Comparison of ENCODE assay signal across 19 cellular contexts in the genomic region with DNA sequence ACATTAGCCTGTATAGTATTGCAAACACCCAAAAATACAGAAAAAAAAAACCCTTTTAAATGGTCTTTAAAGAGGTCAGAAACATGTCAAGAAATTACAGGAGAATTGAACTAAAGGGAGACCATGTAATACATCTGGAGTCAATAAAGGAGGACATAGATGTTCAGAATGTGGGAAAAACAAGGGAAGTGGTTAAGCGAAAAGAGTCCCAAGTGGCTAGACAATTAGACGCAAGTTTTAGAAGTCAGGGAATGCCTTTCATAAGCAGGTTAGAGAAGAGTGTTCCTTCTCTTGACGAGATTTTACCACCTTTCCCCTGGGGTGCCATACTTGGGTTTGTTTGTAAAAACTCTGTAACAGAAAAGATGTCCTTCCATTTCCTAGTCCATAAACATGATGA.
"Had no signal": no experiment of that assay in that cellular context is flagged by ENCODE, and none has a peak within 500 bp of the region (broad histone marks: within the 10 kb centered on the region; RNA-seq: fewer than 3 reads in every experiment).

No MANE protein-coding gene starts in this region.

- DNase-seq: effector memory CD4-positive, alpha-beta T cell; esophagus squamous epithelium; heart left ventricle; hippocampal formation; left colon; left ventricle myocardium superior; mesenchymal stem cell; midbrain; naive B cell; nephron progenitor cell; psoas muscle; sigmoid colon; stimulated activated CD4-positive, alpha-beta T cell treated with anti-CD3 and anti-CD28 coated beads, Interleukin-2, amount 100 ng/mL, for 24 hours; stimulated activated CD4-positive, alpha-beta T cell treated with anti-CD3 and anti-CD28 coated beads, Interleukin-4, amount 100 ng/mL, for 4 hours; stimulated activated naive CD4-positive, alpha-beta T cell; tibial artery had no signal

- H3K27me3 ChIP-seq: esophagus squamous epithelium, heart left ventricle, sigmoid colon, tibial artery had no signal

- H2AFZ ChIP-seq: parathyroid adenoma had no signal

- H3K27ac ChIP-seq: esophagus squamous epithelium, heart left ventricle, parathyroid adenoma, psoas muscle, sigmoid colon, skin epidermis, tibial artery had no signal

- H3K36me3 Mint-ChIP-seq: naive B cell had no signal

- H3K9me3 ChIP-seq: esophagus squamous epithelium, heart left ventricle, psoas muscle, sigmoid colon, tibial artery had no signal

- H3K4me3 Mint-ChIP-seq: naive B cell, nephron progenitor cell had no signal

- H3K79me2 ChIP-seq: parathyroid adenoma had no signal

- H3K4me3 ChIP-seq: esophagus squamous epithelium, heart left ventricle, lung, psoas muscle, sigmoid colon, skin epidermis, tibial artery had no signal

- ATAC-seq: heart left ventricle, left colon, left ventricle myocardium superior, psoas muscle had no signal

- H3K27ac Mint-ChIP-seq: naive B cell, nephron progenitor cell had no signal

- H3K4me1 ChIP-seq: parathyroid adenoma, tibial artery had no signal

- H3K9ac ChIP-seq: parathyroid adenoma had no signal

- H3K36me3 ChIP-seq: esophagus squamous epithelium, heart left ventricle, sigmoid colon, tibial artery had no signal
